Comparison of ENCODE assay signal across 9 cellular contexts in genomic region chr3:53102601-53103147, GRCh38. TPM values are rescaled to one million over a fixed set of nuclear protein-coding genes. Genes with fewer than 3 reads are reported as not detected.
DNase-seq lines count a peak whose midpoint lies in the region; ATAC-seq, FAIRE-seq and TF ChIP-seq lines count a peak whose summit lies in the region.
"Had no signal": no experiment of that assay in that cellular context is flagged by ENCODE, and none has a peak within 500 bp of the region (broad histone marks: within the 10 kb centered on the region; RNA-seq: fewer than 3 reads in every experiment).

No MANE protein-coding gene starts in this region.

- peaks cover 37% of the 10 kb centered on the region for H3K4me1 Mint-ChIP-seq in activated naive CD8-positive, alpha-beta T cell treated with anti-CD3 and anti-CD28 coated beads, Interleukin-2, amount 50 U/mL, for 24 hours
- peaks cover 7% of the 10 kb centered on the region for H3K4me1 Mint-ChIP-seq in type B pancreatic cell (ENCODE audit: unreplicated experiment)

- H3K4me2 ChIP-seq in Karpas-422 (ENCODE audit: low read depth, low read length, poor library complexity, severe bottlenecking): no peak overlapping the region

- H3K27me3 ChIP-seq in Karpas-422 (ENCODE audit: low read length) (no peaks in the 10 kb centered on the region), foreskin keratinocyte (no peaks in the 10 kb centered on the region)

- TF ChIP-seq CTCF in foreskin keratinocyte (conservative IDR thresholded peaks at IDR 0.05): no peak
- no peak for TF ChIP-seq CTCF in type B pancreatic cell (conservative IDR thresholded peaks at IDR 0.05)

- ATAC-seq in GM21576 (IDR thresholded peaks at IDR 0.05; ENCODE audit: unreplicated experiment) (peak; percentile 77), foreskin keratinocyte (no peak)
- peak; percentile 96 for ATAC-seq in activated naive CD8-positive, alpha-beta T cell treated with anti-CD3 and anti-CD28 coated beads, Interleukin-2, amount 50 U/mL, for 24 hours

- peak; percentile 91 for FAIRE-seq in GM18507 (lab: Jason Lieb, UNC)
- no peak for FAIRE-seq in HTR-8/SVneo (lab: Jason Lieb, UNC)
- FAIRE-seq: endometrium had no signal

- peaks cover 40% of the 10 kb centered on the region for H3K36me3 ChIP-seq in Karpas-422 (ENCODE audit: insufficient read depth, low read length)

- H3K27ac ChIP-seq in Karpas-422 (ENCODE audit: low read length) (peak overlapping the region; percentile 50; the same call in 1 of the 2 replicates), foreskin keratinocyte (no peak overlapping the region)

- H3K27ac Mint-ChIP-seq in activated naive CD8-positive, alpha-beta T cell treated with anti-CD3 and anti-CD28 coated beads, Interleukin-2, amount 50 U/mL, for 24 hours: peak overlapping the region; percentile 77
- H3K27ac Mint-ChIP-seq in type B pancreatic cell: no peak overlapping the region

- DNase-seq in GM18507 (ENCODE audit: extremely low spot score, insufficient read length, low read depth): peak; percentile 18
- no peak for DNase-seq in Karpas-422
- peak; percentile 29 for DNase-seq in activated naive CD8-positive, alpha-beta T cell treated with anti-CD3 and anti-CD28 coated beads, Interleukin-2, amount 50 U/mL, for 24 hours
- no peak for DNase-seq in foreskin keratinocyte
- DNase-seq in COLO829 (ENCODE audit: low spot score): no peak
- DNase-seq in type B pancreatic cell (ENCODE audit: extremely low spot score, unreplicated experiment): no peak
- no peak for DNase-seq in HTR-8/SVneo (ENCODE audit: insufficient read length, low spot score)

- no peaks in the 10 kb centered on the region for H3K79me2 ChIP-seq in Karpas-422 (ENCODE audit: low read length)

- H3K9me2 ChIP-seq in Karpas-422 (replicated peaks; ENCODE audit: insufficient read depth, low read length): no peaks in the 10 kb centered on the region

- no peak overlapping the region for H3K9ac ChIP-seq in Karpas-422 (ENCODE audit: low read length)

- H4K20me1 ChIP-seq in Karpas-422 (ENCODE audit: insufficient read depth, low read depth, low read length): no peaks in the 10 kb centered on the region

- H3K36me3 Mint-ChIP-seq in activated naive CD8-positive, alpha-beta T cell treated with anti-CD3 and anti-CD28 coated beads, Interleukin-2, amount 50 U/mL, for 24 hours (ENCODE audit: low read depth): peaks cover 43% of the 10 kb centered on the region
- peaks cover 24% of the 10 kb centered on the region for H3K36me3 Mint-ChIP-seq in type B pancreatic cell

- no peaks in the 10 kb centered on the region for H3K9me3 ChIP-seq in Karpas-422 (ENCODE audit: low read length)

- no peaks in the 10 kb centered on the region for H3K9me3 Mint-ChIP-seq in activated naive CD8-positive, alpha-beta T cell treated with anti-CD3 and anti-CD28 coated beads, Interleukin-2, amount 50 U/mL, for 24 hours
- H3K9me3 Mint-ChIP-seq in type B pancreatic cell: no peaks in the 10 kb centered on the region

- no peak overlapping the region for H2AFZ ChIP-seq in Karpas-422 (ENCODE audit: low read length)

- no peak overlapping the region for H3K4me3 ChIP-seq in Karpas-422 (ENCODE audit: low read length)

- no peaks in the 10 kb centered on the region for H3K27me3 Mint-ChIP-seq in activated naive CD8-positive, alpha-beta T cell treated with anti-CD3 and anti-CD28 coated beads, Interleukin-2, amount 50 U/mL, for 24 hours
- H3K27me3 Mint-ChIP-seq in type B pancreatic cell: no peaks in the 10 kb centered on the region

- H3K4me1 ChIP-seq in Karpas-422 (ENCODE audit: low read length) (peaks cover 14% of the 10 kb centered on the region; the same call in 1 of the 2 replicates), foreskin keratinocyte (no peaks in the 10 kb centered on the region)

- H3K4me3 Mint-ChIP-seq in activated naive CD8-positive, alpha-beta T cell treated with anti-CD3 and anti-CD28 coated beads, Interleukin-2, amount 50 U/mL, for 24 hours: peak overlapping the region; percentile 6
- H3K4me3 Mint-ChIP-seq in type B pancreatic cell: no peak overlapping the region

RNA-seq across cellular contexts. Expression of gene RFT1, which starts 27.6 kb away (rescaled TPM):
- 20.5 and 29.9 TPM in 2 replicates for total RNA-seq in Karpas-422 (2014; rRNA removed; shearing (Covaris generic); ENCODE audit: low replicate concordance)
- total RNA-seq in foreskin keratinocyte (30.1 and 36.0 TPM in 2 replicates), type B pancreatic cell (ENCODE audit: low replicate concordance) (23.4 and 31.0 TPM in 2 replicates)
- polyA plus RNA-seq in foreskin keratinocyte: 27.9 and 34.1 TPM in 2 replicates

RNA-seq across cellular contexts. Expression of gene SFMBT1, which starts 56.8 kb away (rescaled TPM):
- total RNA-seq in Karpas-422 (2014; rRNA removed; shearing (Covaris generic); ENCODE audit: low replicate concordance): 0.58 and 3.0 TPM in 2 replicates
- total RNA-seq in foreskin keratinocyte: 8.1 and 8.2 TPM in 2 replicates
- 1.6 and 2.1 TPM in 2 replicates for polyA plus RNA-seq in foreskin keratinocyte
- 9.8 and 10.7 TPM in 2 replicates for total RNA-seq in type B pancreatic cell (ENCODE audit: low replicate concordance)

RNA-seq across cellular contexts. Expression of gene PRKCD, which starts 58.3 kb away (rescaled TPM):
- 22.7 and 27.9 TPM in 2 replicates for total RNA-seq in Karpas-422 (2014; rRNA removed; shearing (Covaris generic); ENCODE audit: low replicate concordance)
- total RNA-seq in foreskin keratinocyte (10.1 and 12.4 TPM in 2 replicates), type B pancreatic cell (ENCODE audit: low replicate concordance) (24.0 and 37.4 TPM in 2 replicates)
- polyA plus RNA-seq in foreskin keratinocyte: 17.9 and 18.2 TPM in 2 replicates

Comparison
In these comparisons a context has a peak if more than half of its experiments do, and no peak if none do; other contexts are left out.
1. DNase-seq: peak in GM18507 (single experiment) and activated naive CD8-positive, alpha-beta T cell treated with anti-CD3 and anti-CD28 coated beads, Interleukin-2, amount 50 U/mL, for 24 hours (single experiment); none in Karpas-422 (single experiment), foreskin keratinocyte (0 of 2), COLO829 (single experiment), type B pancreatic cell (single experiment) and HTR-8/SVneo (single experiment).